In genomic region chr5:100840364-100840763, GRCh38 we compare ENCODE assay signal across 8 cellular contexts.
DNase-seq lines count a peak whose midpoint lies in the region; ATAC-seq, FAIRE-seq and TF ChIP-seq lines count a peak whose summit lies in the region.

No MANE protein-coding gene starts in this region.

- H3K4me3 ChIP-seq in A549 (no peak overlapping the region), mesenchymal stem cell (ENCODE audit: insufficient read depth in 1 of 2, low read depth in 1 of 2, low read length in 2 of 2) (no peak overlapping the region), tibial artery (no peak overlapping the region)

- H3K4me2 ChIP-seq in A549, result peak overlapping the region; percentile 68
- H3K4me2 ChIP-seq in mesenchymal stem cell (ENCODE audit: low read length, poor library complexity, severe bottlenecking), result no peak overlapping the region

- H3K4ac ChIP-seq in mesenchymal stem cell (ENCODE audit: low read depth in 1 of 2, low read length in 2 of 2), result no peak overlapping the region

- no peaks in the 10 kb centered on the region for H3K36me3 ChIP-seq in mesenchymal stem cell (ENCODE audit: control insufficient read depth in 1 of 2, insufficient read depth in 2 of 2, low read depth in 1 of 2, low read length in 2 of 2)
- no peaks in the 10 kb centered on the region for H3K36me3 ChIP-seq in tibial artery

- H3K18ac ChIP-seq in mesenchymal stem cell (ENCODE audit: low read depth in 1 of 2, low read length in 2 of 2), result no peak overlapping the region

- no peak for TF ChIP-seq RAD21 in A549 (conservative IDR thresholded peaks at IDR 0.05 in 1 of 2, IDR thresholded peaks at IDR 0.05 in 1 of 2)

- no peak overlapping the region for H4K8ac ChIP-seq in mesenchymal stem cell (ENCODE audit: low read length)

- H3K14ac ChIP-seq in mesenchymal stem cell (ENCODE audit: low read length in 2 of 2), result no peak overlapping the region

- H3K4me1 ChIP-seq in A549 (peaks cover 43% of the 10 kb centered on the region), mesenchymal stem cell (ENCODE audit: control insufficient read depth, insufficient read depth, low read depth, low read length) (no peaks in the 10 kb centered on the region), tibial artery (no peaks in the 10 kb centered on the region)

- H2AFZ ChIP-seq in mesenchymal stem cell (ENCODE audit: low read depth, low read length), result no peak overlapping the region

- TF ChIP-seq EP300 in A549 (IDR thresholded peaks at IDR 0.05), result no peak

- H2BK12ac ChIP-seq in mesenchymal stem cell (ENCODE audit: low read length in 2 of 2), result no peak overlapping the region

- H2BK120ac ChIP-seq in mesenchymal stem cell (ENCODE audit: low read depth, low read length), result no peak overlapping the region

- H3K36me3 Mint-ChIP-seq in activated B cell treated with CpG ODN at 0.5 μM for 24 hours (ENCODE audit: low read depth), result peaks cover 48% of the 10 kb centered on the region

- H3K4me1 Mint-ChIP-seq in activated B cell treated with CpG ODN at 0.5 μM for 24 hours, result peaks cover 84% of the 10 kb centered on the region

- H2BK5ac ChIP-seq in mesenchymal stem cell (ENCODE audit: low read depth, low read length, poor library complexity, severe bottlenecking), result no peak overlapping the region

- H3K9me3 ChIP-seq in A549 (no peaks in the 10 kb centered on the region), mesenchymal stem cell (ENCODE audit: control insufficient read depth, low read length) (no peaks in the 10 kb centered on the region), tibial artery (no peaks in the 10 kb centered on the region)

- no peaks in the 10 kb centered on the region for H3K79me1 ChIP-seq in mesenchymal stem cell (replicated peaks; ENCODE audit: low read length, poor library complexity, severe bottlenecking)

- H3K27me3 ChIP-seq in mesenchymal stem cell (ENCODE audit: control insufficient read depth in 1 of 2, insufficient read depth in 1 of 2, low read length in 2 of 2), result no peaks in the 10 kb centered on the region
- no peaks in the 10 kb centered on the region for H3K27me3 ChIP-seq in tibial artery

- H2BK15ac ChIP-seq in mesenchymal stem cell (ENCODE audit: low read depth, poor library complexity, severe bottlenecking), result no peak overlapping the region

- CTCF ChIA-PET in A549 (lab: Yijun Ruan, JAX), result interaction anchor here (1.0 to 1.2 kb wide), 2 partner anchors 12 to 47 kb away, joined by 3 read pairs; no protein-coding TSS in a partner anchor
- CTCF ChIA-PET in activated B cell treated with CpG ODN at 0.5 μM for 24 hours (lab: Charles Lee), result interaction anchor here (1.1 to 3.6 kb wide), 4 partner anchors 12 to 65 kb away, joined by 3 to 16 read pairs (median 8); no protein-coding TSS in a partner anchor

- H3K4me3 Mint-ChIP-seq in activated B cell treated with CpG ODN at 0.5 μM for 24 hours, result peak overlapping the region; percentile 63

- peak in 1 of 2 experiments; percentile 55 for DNase-seq in A549 (ENCODE audit: low read depth in 1 of 2, low spot score in 1 of 2)
- no peak for DNase-seq in activated B cell treated with CpG ODN at 0.5 μM for 24 hours
- DNase-seq in mesenchymal stem cell, result peak; percentile 65
- no peak for DNase-seq in tibial artery
- DNase-seq in NCI-H1694 treated with DMSO at 0.1 percent for 48 hours (lab: John Stamatoyannopoulos, UW), result no peak
- DNase-seq in cerebellar nuclear complex (lab: John Stamatoyannopoulos, UW), result no peak

- no peak for TF ChIP-seq POLR2A in A549 (IDR thresholded peaks at IDR 0.05; ENCODE audit: low read length)

- no peak for FAIRE-seq in A549 (lab: Jason Lieb, UNC)

- POLR2A ChIA-PET in A549 (lab: Yijun Ruan, JAX), result no interaction called here
- POLR2A ChIA-PET in activated B cell treated with CpG ODN at 0.5 μM for 24 hours (lab: Charles Lee), result interaction anchor here (0.8 to 10.7 kb wide), 12 partner anchors 12 to 62 kb away, joined by 3 to 199 read pairs (median 8); partner anchors contain the start of gene ST8SIA4

- intact Hi-C loops in activated B cell treated with CpG ODN at 0.5 μM for 24 hours (cut with micrococcal nuclease) (loop anchor here (1.0 kb wide), 5 partner anchors 12 to 60 kb away; no protein-coding TSS in a partner anchor), tibial artery (cut with DNase I; ENCODE audit: low total_unique reads) (no loop called here)

- H3K9ac ChIP-seq in mesenchymal stem cell (ENCODE audit: low read length), result no peak overlapping the region

- no peak overlapping the region for H3K23ac ChIP-seq in mesenchymal stem cell (ENCODE audit: low read length in 2 of 2)

- no peaks in the 10 kb centered on the region for H3K27me3 Mint-ChIP-seq in activated B cell treated with CpG ODN at 0.5 μM for 24 hours

- no peaks in the 10 kb centered on the region for H3K9me3 Mint-ChIP-seq in activated B cell treated with CpG ODN at 0.5 μM for 24 hours

- 2% methylated on average over 2 of the region's 2 CpGs for WGBS in A549 (ENCODE audit: missing lambda C conversion rate)
- WGBS in mesenchymal stem cell, result no CpG with 5 or more reads among the region's 2 CpGs

- ATAC-seq in A549 (peak; percentile 83 to 86), GM19035 (IDR thresholded peaks at IDR 0.05; ENCODE audit: unreplicated experiment) (peak; percentile 77), HG03159 (IDR thresholded peaks at IDR 0.05; ENCODE audit: unreplicated experiment) (peak; percentile 74), activated B cell treated with CpG ODN at 0.5 μM for 24 hours (ENCODE audit: low read depth) (peak; percentile 90)

- H4K91ac ChIP-seq in mesenchymal stem cell (ENCODE audit: low read length), result no peak overlapping the region

- TF ChIP-seq CTCF in A549 (IDR thresholded peaks at IDR 0.05) (no peak), activated B cell treated with CpG ODN at 0.5 μM for 24 hours (IDR thresholded peaks at IDR 0.05) (no peak), tibial artery (IDR thresholded peaks at IDR 0.05) (no peak)

- peak overlapping the region; percentile 86 for H3K27ac Mint-ChIP-seq in activated B cell treated with CpG ODN at 0.5 μM for 24 hours

- H2AK5ac ChIP-seq in mesenchymal stem cell (ENCODE audit: low read length, severe bottlenecking), result no peak overlapping the region

- H3K27ac ChIP-seq in A549 (peak overlapping the region; percentile 39 to 61; a peak in 4 of 6 replicates), mesenchymal stem cell (ENCODE audit: low read length, poor library complexity, severe bottlenecking) (no peak overlapping the region), tibial artery (no peak overlapping the region)

TF ChIP-seq in A549, 52 proteins besides CTCF, POLR2A, EP300 and RAD21:
- no peak for TF ChIP-seq TP53 (CRISPR knock-in tag; IDR thresholded peaks at IDR 0.05)
- no peak; the same call in 1 of the 2 replicates for TF ChIP-seq FOSL2 (IDR thresholded peaks at IDR 0.05)
- TF ChIP-seq FOSL2 (CRISPR knock-in tag; IDR thresholded peaks at IDR 0.05), result peak; percentile 48
- peak; percentile 72 to 84; a peak in 3 of 4 replicates for TF ChIP-seq CEBPB (IDR thresholded peaks at IDR 0.05)

Comparison
In these comparisons a context has a peak if more than half of its experiments do, and no peak if none do; other contexts are left out.
1. H3K27ac ChIP-seq: peak in A549 (2 of 2); none in mesenchymal stem cell (single experiment) and tibial artery (0 of 2).
2. Peak in every context shown above with its lines, with median percentiles within 50 percentile points of each other: ATAC-seq.